In genomic region chr9:75889577-75889976, GRCh38 we compare ENCODE assay signal across 8 cellular contexts. TPM values are rescaled to one million over a fixed set of nuclear protein-coding genes. Genes with fewer than 3 reads are reported as not detected.
DNase-seq lines count a peak whose midpoint lies in the region; ATAC-seq, FAIRE-seq and TF ChIP-seq lines count a peak whose summit lies in the region.

No MANE protein-coding gene starts in this region.

- H3K23ac ChIP-seq in mesenchymal stem cell (ENCODE audit: low read length in 2 of 2): no peak overlapping the region

- H2BK120ac ChIP-seq in mesenchymal stem cell (ENCODE audit: low read depth, low read length): no peak overlapping the region

- CTCF ChIA-PET in AG04449 (lab: Yijun Ruan, JAX): interaction anchor here (0.8 kb wide), 1 partner anchor 23 kb away, joined by 3 read pairs; no protein-coding TSS in a partner anchor

- H3K9me3 ChIP-seq in mesenchymal stem cell (ENCODE audit: control insufficient read depth, low read length) (no peaks in the 10 kb centered on the region), aorta (ENCODE audit: control insufficient read depth, low read length) (no peaks in the 10 kb centered on the region)

- no peak overlapping the region for H2BK15ac ChIP-seq in mesenchymal stem cell (ENCODE audit: low read depth, poor library complexity, severe bottlenecking)

- ATAC-seq in aorta (ENCODE audit: low FRiP score) (no peak), GM18873 (IDR thresholded peaks at IDR 0.05; ENCODE audit: low FRiP score, unreplicated experiment) (no peak)

- intact Hi-C loops in aorta (cut with DNase I): no loop called here

- H2AFZ ChIP-seq in mesenchymal stem cell (ENCODE audit: low read depth, low read length): peak overlapping the region; percentile 52

- H3K27me3 ChIP-seq in bronchial epithelial cell (ENCODE audit: control insufficient read depth, insufficient read depth, low read length): no peaks in the 10 kb centered on the region
- H3K27me3 ChIP-seq in mesenchymal stem cell (ENCODE audit: control insufficient read depth in 1 of 2, insufficient read depth in 1 of 2, low read length in 2 of 2): peaks cover 4 to 21% of the 10 kb centered on the region in 2 experiments
- no peaks in the 10 kb centered on the region for H3K27me3 ChIP-seq in aorta (ENCODE audit: control insufficient read depth in 1 of 2, insufficient read depth in 2 of 2, low read length in 1 of 2)

- H2AK5ac ChIP-seq in mesenchymal stem cell (ENCODE audit: low read length, severe bottlenecking): no peak overlapping the region

- H3K9ac ChIP-seq in mesenchymal stem cell (ENCODE audit: low read length): peak overlapping the region; percentile 91

- H2BK12ac ChIP-seq in mesenchymal stem cell (ENCODE audit: low read length in 2 of 2): no peak overlapping the region

- peak overlapping the region; percentile 99 for H3K4me2 ChIP-seq in mesenchymal stem cell (ENCODE audit: low read length, poor library complexity, severe bottlenecking)

- H3K4me3 ChIP-seq in AG04449 (ENCODE audit: low read depth, low read length) (peak overlapping the region; percentile 66), bronchial epithelial cell (ENCODE audit: low read depth, low read length) (peak overlapping the region; percentile 74), mesenchymal stem cell (ENCODE audit: insufficient read depth in 1 of 2, low read depth in 1 of 2, low read length in 2 of 2) (peak overlapping the region in 1 of 2 experiments; percentile 91), aorta (ENCODE audit: low read length in 2 of 2) (peak overlapping the region; percentile 87 to 90)
- H3K4me3 ChIP-seq in Jurkat, Clone E6-1 (ENCODE audit: low read length): peak overlapping the region; percentile 57

- WGBS in mesenchymal stem cell: 0% methylated on average over 4 of the region's 7 CpGs
- 0 to 2% methylated on average over 7 of the region's 7 CpGs for WGBS in aorta, 2 donors

- H2BK5ac ChIP-seq in mesenchymal stem cell (ENCODE audit: low read depth, low read length, poor library complexity, severe bottlenecking): no peak overlapping the region

- no peak overlapping the region for H4K91ac ChIP-seq in mesenchymal stem cell (ENCODE audit: low read length)

- H3K14ac ChIP-seq in mesenchymal stem cell (ENCODE audit: low read length in 2 of 2): no peak overlapping the region

- no peak overlapping the region for H4K8ac ChIP-seq in mesenchymal stem cell (ENCODE audit: low read length)

- H3K4me1 ChIP-seq in mesenchymal stem cell (ENCODE audit: control insufficient read depth, insufficient read depth, low read depth, low read length) (peaks cover 16% of the 10 kb centered on the region), aorta (ENCODE audit: control insufficient read depth in 1 of 2, insufficient read depth in 2 of 2, low read length in 2 of 2) (peaks cover 2 to 5% of the 10 kb centered on the region in 2 donors)

- H3K4ac ChIP-seq in mesenchymal stem cell (ENCODE audit: low read depth in 1 of 2, low read length in 2 of 2): peak overlapping the region in 1 of 2 experiments; percentile 50

- peak overlapping the region in 1 of 2 experiments; percentile 68 for H3K18ac ChIP-seq in mesenchymal stem cell (ENCODE audit: low read depth in 1 of 2, low read length in 2 of 2)

- TF ChIP-seq CTCF in AG04449 (IDR thresholded peaks at IDR 0.05; ENCODE audit: insufficient read depth, low read length, missing control alignments) (no peak), bronchial epithelial cell (IDR thresholded peaks at IDR 0.05; ENCODE audit: insufficient read depth, low read length, severe bottlenecking) (no peak)

- peaks cover 6% of the 10 kb centered on the region for H3K79me1 ChIP-seq in mesenchymal stem cell (replicated peaks; ENCODE audit: low read length, poor library complexity, severe bottlenecking)

- no peak for DNase-seq in AG04449 (ENCODE audit: low read depth, low spot score)
- DNase-seq in Jurkat, Clone E6-1 (ENCODE audit: low read depth, low spot score): no peak
- DNase-seq in bronchial epithelial cell (ENCODE audit: low read depth): no peak
- no peak for DNase-seq in mesenchymal stem cell
- no peak for DNase-seq in aorta
- no peak for DNase-seq in NCI-H524 (lab: John Stamatoyannopoulos, UW)
- no peak for DNase-seq in activated naive CD4-positive, alpha-beta T cell (lab: John Stamatoyannopoulos, UW)

- H3K36me3 ChIP-seq in bronchial epithelial cell (ENCODE audit: control insufficient read depth, insufficient read depth, low read length): no peaks in the 10 kb centered on the region
- no peaks in the 10 kb centered on the region for H3K36me3 ChIP-seq in mesenchymal stem cell (ENCODE audit: control insufficient read depth in 1 of 2, insufficient read depth in 2 of 2, low read depth in 1 of 2, low read length in 2 of 2)
- H3K36me3 ChIP-seq in aorta (ENCODE audit: control insufficient read depth in 1 of 2, insufficient read depth in 2 of 2, low read length in 1 of 2): no peaks in the 10 kb centered on the region

- H3K27ac ChIP-seq in mesenchymal stem cell (ENCODE audit: low read length, poor library complexity, severe bottlenecking): peak overlapping the region; percentile 75
- peak overlapping the region; percentile 40 to 76 for H3K27ac ChIP-seq in aorta (ENCODE audit: low read depth in 1 of 2, low read length in 2 of 2)

- FAIRE-seq in bronchial epithelial cell (lab: Jason Lieb, UNC): no peak

- POLR2A ChIA-PET in AG04449 (lab: Yijun Ruan, JAX): no interaction called here

RNA-seq across cellular contexts. Expression of gene PCSK5, which starts 0.9 kb away (rescaled TPM):
- 0.75 TPM for polyA plus RNA-seq in Jurkat, Clone E6-1 (2012; ENCODE audit: insufficient read depth, insufficient read length)
- 4.2 and 5.2 TPM in 2 replicates for total RNA-seq in bronchial epithelial cell
- 2.5 TPM for polyA plus RNA-seq in mesenchymal stem cell (2013, experiment 1 of 2)
- 2.6 TPM for polyA plus RNA-seq in mesenchymal stem cell (2013, experiment 2 of 2)
- 10 to 100 TPM; 37.5 to 47.5 TPM for total RNA-seq in aorta
- 1 to 10 TPM; 5.1 to 6.6 TPM for polyA plus RNA-seq in aorta
